In the genomic region with DNA sequence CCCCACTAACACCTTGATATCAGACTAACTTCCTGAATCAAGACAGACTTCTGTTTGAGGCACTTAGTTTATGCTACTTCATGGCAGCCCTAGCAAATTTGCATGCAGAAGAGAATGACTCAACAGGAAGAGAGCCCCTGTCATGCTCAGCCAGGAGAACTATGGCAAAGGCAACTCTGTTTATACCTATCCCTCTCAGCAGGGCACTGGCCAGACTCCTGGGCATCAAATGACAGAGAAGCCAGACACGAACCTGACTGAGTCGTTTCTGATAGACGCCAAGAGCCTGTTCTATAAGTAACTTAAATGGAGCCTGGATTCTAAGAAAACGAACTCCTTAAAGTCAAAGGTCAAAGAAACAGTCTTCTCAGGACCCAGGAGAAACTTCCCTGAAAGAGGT, we compare ENCODE assay signal across 16 cellular contexts. TPM values are rescaled to one million over a fixed set of nuclear protein-coding genes. Genes with fewer than 3 reads are reported as not detected.
DNase-seq lines count a peak whose midpoint lies in the region; ATAC-seq, FAIRE-seq and TF ChIP-seq lines count a peak whose summit lies in the region.
"Had no signal": no experiment of that assay in that cellular context is flagged by ENCODE, and none has a peak within 500 bp of the region (broad histone marks: within the 10 kb centered on the region; RNA-seq: fewer than 3 reads in every experiment).

No MANE protein-coding gene starts in this region.

- intact Hi-C loops in activated CD8-positive, alpha-beta T cell treated with anti-CD3 and anti-CD28 coated beads for 36 hours (cut with micrococcal nuclease), result no loop called here
- intact Hi-C loops in endothelial cell of umbilical vein (cut with micrococcal nuclease) (no loop called here), testis (cut with DNase I; ENCODE audit: low total_unique reads) (no loop called here)
- intact Hi-C loops in CD4-positive, alpha-beta memory T cell (cut with micrococcal nuclease), result no loop called here

- no peaks in the 10 kb centered on the region for H3K4me1 ChIP-seq in endothelial cell of umbilical vein (ENCODE audit: control insufficient read depth, extremely low read depth, insufficient read depth, low read length)
- no peaks in the 10 kb centered on the region for H3K4me1 ChIP-seq in suprapubic skin
- no peaks in the 10 kb centered on the region for H3K4me1 ChIP-seq in CD4-positive, alpha-beta memory T cell (ENCODE audit: insufficient read depth, low read length)
- H3K4me1 ChIP-seq in testis, result no peaks in the 10 kb centered on the region
- H3K4me1 ChIP-seq: gastroesophageal sphincter, upper lobe of right lung had no signal

- H3K27me3 ChIP-seq in endothelial cell of umbilical vein (ENCODE audit: control insufficient read depth in 2 of 2, insufficient read depth in 2 of 2, low read length in 2 of 2) (peaks cover 0 to 14% of the 10 kb centered on the region in 2 experiments), suprapubic skin (peaks cover 3% of the 10 kb centered on the region), testis (no peaks in the 10 kb centered on the region)
- H3K27me3 ChIP-seq in CD4-positive, alpha-beta memory T cell (ENCODE audit: insufficient read depth, low read length), result no peaks in the 10 kb centered on the region
- H3K27me3 ChIP-seq: gastroesophageal sphincter, upper lobe of right lung had no signal

- no peaks in the 10 kb centered on the region for H3K9me3 Mint-ChIP-seq in activated CD8-positive, alpha-beta T cell treated with anti-CD3 and anti-CD28 coated beads for 36 hours
- no peaks in the 10 kb centered on the region for H3K9me3 Mint-ChIP-seq in activated CD8-positive, alpha-beta T cell treated with anti-CD3 and anti-CD28 coated beads, Interleukin-2, amount 10 ng/mL, durations not matched to agents 7 days and 5 days (ENCODE audit: insufficient read depth)
- no peaks in the 10 kb centered on the region for H3K9me3 Mint-ChIP-seq in stimulated activated naive B cell treated with anti-CD40 and anti-IgM and Interleukin-4, amounts not matched to agents 10 μg/mL and 1 μg/mL and 100 μg/mL, for 72 hours
- H3K9me3 Mint-ChIP-seq in CD4-positive, alpha-beta memory T cell, result peaks cover 0 to 3% (median 0%) of the 10 kb centered on the region in 8 donors
- H3K9me3 Mint-ChIP-seq: activated CD4-positive, alpha-beta memory T cell treated with anti-CD3 and anti-CD28 coated beads for 36 hours; dendritic cell treated with granulocyte-macrophage colony-stimulating factor and Interleukin-4, amounts not matched to agents 40 ng/mL and 50 ng/mL, for 4 days had no signal

- peak; percentile 16 for DNase-seq in activated CD8-positive, alpha-beta T cell treated with anti-CD3 and anti-CD28 coated beads for 36 hours
- no peak for DNase-seq in activated CD8-positive, alpha-beta T cell treated with anti-CD3 and anti-CD28 coated beads, Interleukin-2, amount 10 ng/mL, durations not matched to agents 7 days and 5 days
- DNase-seq in NOMO-1 treated with dmso at 0.1 percent for 144 hours (lab: John Stamatoyannopoulos, UW; ENCODE audit: unreplicated experiment), result peak; percentile 15
- no peak for DNase-seq in endothelial cell of umbilical vein (ENCODE audit: low read depth, low spot score)
- no peak for DNase-seq in stimulated activated naive B cell treated with anti-CD40 and anti-IgM and Interleukin-4, amounts not matched to agents 10 μg/mL and 1 μg/mL and 100 μg/mL, for 72 hours
- DNase-seq in suprapubic skin (ENCODE audit: low spot score in 2 of 2), result no peak
- DNase-seq in CD4-positive, alpha-beta memory T cell, result no peak
- no peak for DNase-seq in testis
- DNase-seq: activated CD4-positive, alpha-beta memory T cell treated with anti-CD3 and anti-CD28 coated beads for 36 hours; NCI-H1105 treated with DMSO at 0.1 percent for 48 hours; NCI-H774; upper lobe of right lung had no signal

- no TSS peak for BruUV-seq in endothelial cell of umbilical vein (replicated peaks; lab: Mats Ljungman, UMichigan)

- dilution Hi-C loops in endothelial cell of umbilical vein (cut with MboI; ENCODE audit: extremely low pct_ligation_motif_present, low sequenced_read_pairs), result no loop called here

- no peak overlapping the region for H2AFZ ChIP-seq in endothelial cell of umbilical vein (ENCODE audit: low read depth, low read length)

- no peaks in the 10 kb centered on the region for H4K20me1 ChIP-seq in endothelial cell of umbilical vein (replicated peaks; ENCODE audit: control insufficient read depth, extremely low read depth, insufficient read depth, low read length)

- H3K4me3 ChIP-seq in endothelial cell of umbilical vein (replicated peaks in 1 of 3; ENCODE audit: insufficient read depth in 1 of 3, low read depth in 1 of 3, low read length in 3 of 3) (no peak overlapping the region), suprapubic skin (no peak overlapping the region), testis (no peak overlapping the region)
- no peak overlapping the region for H3K4me3 ChIP-seq in CD4-positive, alpha-beta memory T cell (ENCODE audit: low read length in 2 of 2)
- H3K4me3 ChIP-seq: gastroesophageal sphincter, upper lobe of right lung had no signal

- H3K36me3 ChIP-seq in endothelial cell of umbilical vein (ENCODE audit: control insufficient read depth in 2 of 2, extremely low read depth in 1 of 2, insufficient read depth in 2 of 2, low read length in 2 of 2) (no peaks in the 10 kb centered on the region), suprapubic skin (no peaks in the 10 kb centered on the region), testis (ENCODE audit: low read depth, missing control alignments) (no peaks in the 10 kb centered on the region)
- H3K36me3 ChIP-seq in CD4-positive, alpha-beta memory T cell (ENCODE audit: insufficient read depth, low read length), result no peaks in the 10 kb centered on the region
- H3K36me3 ChIP-seq: gastroesophageal sphincter, upper lobe of right lung had no signal

- POLR2A ChIA-PET in activated CD8-positive, alpha-beta T cell treated with anti-CD3 and anti-CD28 coated beads for 36 hours (lab: Charles Lee), result no interaction called here
- POLR2A ChIA-PET in activated CD8-positive, alpha-beta T cell treated with anti-CD3 and anti-CD28 coated beads, Interleukin-2, amount 10 ng/mL, durations not matched to agents 7 days and 5 days (lab: Charles Lee), result no interaction called here
- POLR2A ChIA-PET in endothelial cell of umbilical vein (lab: Charles Lee), result no interaction called here
- POLR2A ChIA-PET in CD4-positive, alpha-beta memory T cell (lab: Charles Lee; ENCODE audit: partially characterized antibody), result no interaction called here

- TF ChIP-seq POLR2A in endothelial cell of umbilical vein (IDR thresholded peaks at IDR 0.05; ENCODE audit: low read depth, low read length) (no peak), suprapubic skin (IDR thresholded peaks at IDR 0.05) (no peak), testis (IDR thresholded peaks at IDR 0.05) (no peak)

- FAIRE-seq in endothelial cell of umbilical vein (lab: Jason Lieb, UNC), result peak; percentile 61

- peaks cover 8% of the 10 kb centered on the region for H3K4me1 Mint-ChIP-seq in activated CD8-positive, alpha-beta T cell treated with anti-CD3 and anti-CD28 coated beads for 36 hours (ENCODE audit: low read depth)
- H3K4me1 Mint-ChIP-seq in activated CD8-positive, alpha-beta T cell treated with anti-CD3 and anti-CD28 coated beads, Interleukin-2, amount 10 ng/mL, durations not matched to agents 7 days and 5 days (ENCODE audit: low read depth), result peaks cover 6% of the 10 kb centered on the region
- H3K4me1 Mint-ChIP-seq in stimulated activated naive B cell treated with anti-CD40 and anti-IgM and Interleukin-4, amounts not matched to agents 10 μg/mL and 1 μg/mL and 100 μg/mL, for 72 hours, result no peaks in the 10 kb centered on the region
- H3K4me1 Mint-ChIP-seq in CD4-positive, alpha-beta memory T cell, result no peaks in the 10 kb centered on the region

- no peaks in the 10 kb centered on the region for H3K79me2 ChIP-seq in endothelial cell of umbilical vein (ENCODE audit: control insufficient read depth, insufficient read depth, low read length)

- WGBS in suprapubic skin, result 76% methylated on average over 4 of the region's 4 CpGs
- 88 to 89% methylated on average over 4 of the region's 4 CpGs for WGBS in testis, 2 donors

- H3K9ac ChIP-seq in endothelial cell of umbilical vein (replicated peaks; ENCODE audit: extremely low read depth, insufficient read depth, low read length), result no peak overlapping the region

- no peak overlapping the region for H3K4me3 Mint-ChIP-seq in activated CD8-positive, alpha-beta T cell treated with anti-CD3 and anti-CD28 coated beads for 36 hours
- no peak overlapping the region for H3K4me3 Mint-ChIP-seq in activated CD8-positive, alpha-beta T cell treated with anti-CD3 and anti-CD28 coated beads, Interleukin-2, amount 10 ng/mL, durations not matched to agents 7 days and 5 days
- H3K4me3 Mint-ChIP-seq in stimulated activated naive B cell treated with anti-CD40 and anti-IgM and Interleukin-4, amounts not matched to agents 10 μg/mL and 1 μg/mL and 100 μg/mL, for 72 hours, result no peak overlapping the region
- H3K4me3 Mint-ChIP-seq in CD4-positive, alpha-beta memory T cell, result no peak overlapping the region
- H3K4me3 Mint-ChIP-seq: activated CD4-positive, alpha-beta memory T cell treated with anti-CD3 and anti-CD28 coated beads for 36 hours; activated naive CD8-positive, alpha-beta T cell; dendritic cell treated with granulocyte-macrophage colony-stimulating factor and Interleukin-4, amounts not matched to agents 40 ng/mL and 50 ng/mL, for 4 days had no signal

- no peak overlapping the region for H3K4me2 ChIP-seq in endothelial cell of umbilical vein (ENCODE audit: insufficient read depth, low read length)

- no peak for TF ChIP-seq CTCF in activated CD8-positive, alpha-beta T cell treated with anti-CD3 and anti-CD28 coated beads for 36 hours (IDR thresholded peaks at IDR 0.05)
- TF ChIP-seq CTCF in endothelial cell of umbilical vein (IDR thresholded peaks at IDR 0.05; ENCODE audit: extremely low read depth in 1 of 2, insufficient read depth in 1 of 2, low read depth in 1 of 2, low read length in 2 of 2), result no peak
- no peak for TF ChIP-seq CTCF in suprapubic skin (IDR thresholded peaks at IDR 0.05)
- no peak for TF ChIP-seq CTCF in testis (IDR thresholded peaks at IDR 0.05)

- peak; percentile 80 for ATAC-seq in activated CD8-positive, alpha-beta T cell treated with anti-CD3 and anti-CD28 coated beads for 36 hours
- no peak for ATAC-seq in activated CD8-positive, alpha-beta T cell treated with anti-CD3 and anti-CD28 coated beads, Interleukin-2, amount 10 ng/mL, durations not matched to agents 7 days and 5 days
- peak; percentile 51 to 57 for ATAC-seq in stimulated activated naive B cell treated with anti-CD40 and anti-IgM and Interleukin-4, amounts not matched to agents 10 μg/mL and 1 μg/mL and 100 μg/mL, for 72 hours (replicated peaks)
- ATAC-seq: gastroesophageal sphincter, upper lobe of right lung had no signal

- H3K27me3 Mint-ChIP-seq in activated CD8-positive, alpha-beta T cell treated with anti-CD3 and anti-CD28 coated beads for 36 hours, result no peaks in the 10 kb centered on the region
- peaks cover 7% of the 10 kb centered on the region for H3K27me3 Mint-ChIP-seq in activated CD8-positive, alpha-beta T cell treated with anti-CD3 and anti-CD28 coated beads, Interleukin-2, amount 10 ng/mL, durations not matched to agents 7 days and 5 days (ENCODE audit: low read depth)
- H3K27me3 Mint-ChIP-seq in stimulated activated naive B cell treated with anti-CD40 and anti-IgM and Interleukin-4, amounts not matched to agents 10 μg/mL and 1 μg/mL and 100 μg/mL, for 72 hours, result peaks cover 10 to 12% of the 10 kb centered on the region in 2 donors
- peaks cover 3 to 10% of the 10 kb centered on the region in 2 donors for H3K27me3 Mint-ChIP-seq in CD4-positive, alpha-beta memory T cell
- H3K27me3 Mint-ChIP-seq: dendritic cell treated with granulocyte-macrophage colony-stimulating factor and Interleukin-4, amounts not matched to agents 40 ng/mL and 50 ng/mL, for 4 days had no signal

- no peaks in the 10 kb centered on the region for H3K9me1 ChIP-seq in endothelial cell of umbilical vein (replicated peaks; ENCODE audit: control insufficient read depth, extremely low read depth, insufficient read depth, low read length)

- CTCF ChIA-PET in activated CD8-positive, alpha-beta T cell treated with anti-CD3 and anti-CD28 coated beads for 36 hours (lab: Charles Lee), result no interaction called here
- CTCF ChIA-PET in activated CD8-positive, alpha-beta T cell treated with anti-CD3 and anti-CD28 coated beads, Interleukin-2, amount 10 ng/mL, durations not matched to agents 7 days and 5 days (lab: Charles Lee), result no interaction called here
- CTCF ChIA-PET in endothelial cell of umbilical vein (lab: Charles Lee), result no interaction called here
- CTCF ChIA-PET in CD4-positive, alpha-beta memory T cell (lab: Charles Lee; ENCODE audit: partially characterized antibody), result no interaction called here

- no peak for TF ChIP-seq EP300 in suprapubic skin (IDR thresholded peaks at IDR 0.05)

- H3K9me3 ChIP-seq in endothelial cell of umbilical vein (replicated peaks; ENCODE audit: control insufficient read depth, insufficient read depth, low read length) (no peaks in the 10 kb centered on the region), suprapubic skin (no peaks in the 10 kb centered on the region), testis (no peaks in the 10 kb centered on the region)
- H3K9me3 ChIP-seq in CD4-positive, alpha-beta memory T cell (ENCODE audit: control insufficient read depth in 1 of 2, low read length in 2 of 2), result no peaks in the 10 kb centered on the region
- H3K9me3 ChIP-seq: gastroesophageal sphincter, upper lobe of right lung had no signal

- H3K36me3 Mint-ChIP-seq in activated CD8-positive, alpha-beta T cell treated with anti-CD3 and anti-CD28 coated beads for 36 hours (ENCODE audit: low read depth), result no peaks in the 10 kb centered on the region
- H3K36me3 Mint-ChIP-seq in activated CD8-positive, alpha-beta T cell treated with anti-CD3 and anti-CD28 coated beads, Interleukin-2, amount 10 ng/mL, durations not matched to agents 7 days and 5 days (ENCODE audit: low read depth), result no peaks in the 10 kb centered on the region
- no peaks in the 10 kb centered on the region for H3K36me3 Mint-ChIP-seq in stimulated activated naive B cell treated with anti-CD40 and anti-IgM and Interleukin-4, amounts not matched to agents 10 μg/mL and 1 μg/mL and 100 μg/mL, for 72 hours
- H3K36me3 Mint-ChIP-seq in CD4-positive, alpha-beta memory T cell, result no peaks in the 10 kb centered on the region
- H3K36me3 Mint-ChIP-seq: activated CD4-positive, alpha-beta memory T cell treated with anti-CD3 and anti-CD28 coated beads for 36 hours; activated naive CD8-positive, alpha-beta T cell had no signal

- no peak overlapping the region for H3K27ac Mint-ChIP-seq in activated CD8-positive, alpha-beta T cell treated with anti-CD3 and anti-CD28 coated beads for 36 hours
- no peak overlapping the region for H3K27ac Mint-ChIP-seq in activated CD8-positive, alpha-beta T cell treated with anti-CD3 and anti-CD28 coated beads, Interleukin-2, amount 10 ng/mL, durations not matched to agents 7 days and 5 days
- H3K27ac Mint-ChIP-seq in stimulated activated naive B cell treated with anti-CD40 and anti-IgM and Interleukin-4, amounts not matched to agents 10 μg/mL and 1 μg/mL and 100 μg/mL, for 72 hours, result no peak overlapping the region
- H3K27ac Mint-ChIP-seq in CD4-positive, alpha-beta memory T cell, result no peak overlapping the region
- H3K27ac Mint-ChIP-seq: activated CD4-positive, alpha-beta memory T cell treated with anti-CD3 and anti-CD28 coated beads for 36 hours; activated naive CD8-positive, alpha-beta T cell; dendritic cell treated with granulocyte-macrophage colony-stimulating factor and Interleukin-4, amounts not matched to agents 40 ng/mL and 50 ng/mL, for 4 days had no signal

- no peak overlapping the region for H3K27ac ChIP-seq in endothelial cell of umbilical vein (ENCODE audit: insufficient read depth, low read depth, low read length)
- no peak overlapping the region for H3K27ac ChIP-seq in suprapubic skin
- no peak overlapping the region for H3K27ac ChIP-seq in CD4-positive, alpha-beta memory T cell (ENCODE audit: low read depth, low read length)
- H3K27ac ChIP-seq in testis, result no peak overlapping the region
- H3K27ac ChIP-seq: gastroesophageal sphincter, upper lobe of right lung had no signal

RNA-seq across cellular contexts. Expression of a gene that starts 50.9 kb away (rescaled TPM):
- total RNA-seq in activated CD8-positive, alpha-beta T cell treated with anti-CD3 and anti-CD28 coated beads for 36 hours, result under 1 TPM; 0.07 TPM
- total RNA-seq in activated CD8-positive, alpha-beta T cell treated with anti-CD3 and anti-CD28 coated beads, Interleukin-2, amount 10 ng/mL, durations not matched to agents 7 days and 5 days, result under 1 TPM in 1 of 2 experiments, not detected in 1; 0.05 TPM
- 2.5 and 5.4 TPM in 2 replicates for total RNA-seq in endothelial cell of umbilical vein
- 0.39 and 0.57 TPM in 2 replicates for polyA plus RNA-seq in endothelial cell of umbilical vein
- polyA plus RNA-seq in endothelial cell of umbilical vein (2011; cell fraction: cytosol; rRNA removed), result 0.37 and 0.45 TPM in 2 replicates
- 0.73 and 0.76 TPM in 2 replicates for polyA plus RNA-seq in endothelial cell of umbilical vein (2011; cell fraction: nucleus; rRNA removed)
- polyA plus RNA-seq in endothelial cell of umbilical vein (2012), result 0.18 and 0.37 TPM in 2 replicates
- 0.39 and 0.49 TPM in 2 replicates for polyA minus RNA-seq in endothelial cell of umbilical vein
- 3.7 TPM for polyA minus RNA-seq in endothelial cell of umbilical vein (2011; cell fraction: cytosol; rRNA and poly(A)+ RNA removed)
- polyA minus RNA-seq in endothelial cell of umbilical vein (2011; cell fraction: nucleus; rRNA and poly(A)+ RNA removed), result 0.24 and 0.29 TPM in 2 replicates
- 10 to 100 TPM in 3 of 4 donors, 1 to 10 TPM in 1; 7.2 to 45.7 (median 14.7) TPM for total RNA-seq in suprapubic skin
- total RNA-seq in CD4-positive, alpha-beta memory T cell, result not detected
- polyA plus RNA-seq in CD4-positive, alpha-beta memory T cell, result not detected
- 10 to 100 TPM; 24.4 to 44.4 TPM for total RNA-seq in testis
- polyA plus RNA-seq in testis (ENCODE audit: insufficient read depth, low read depth, low replicate concordance), result 14.8 TPM
- total RNA-seq: T-helper 1 cell treated with Interleukin-12 subunit alpha and Interleukin-12 subunit beta and Interleukin-4 antibody, amounts not matched to agents 30 ng/mL and 1 ng/mL, for 36 hours had no signal

Comparison
In these comparisons a context has a peak if more than half of its experiments do, and no peak if none do; other contexts are left out.
1. DNase-seq: peak in activated CD8-positive, alpha-beta T cell treated with anti-CD3 and anti-CD28 coated beads for 36 hours (single experiment) and NOMO-1 treated with dmso at 0.1 percent for 144 hours (single experiment); none in activated CD8-positive, alpha-beta T cell treated with anti-CD3 and anti-CD28 coated beads, Interleukin-2, amount 10 ng/mL, durations not matched to agents 7 days and 5 days (single experiment), endothelial cell of umbilical vein (single experiment), stimulated activated naive B cell treated with anti-CD40 and anti-IgM and Interleukin-4, amounts not matched to agents 10 μg/mL and 1 μg/mL and 100 μg/mL, for 72 hours (single experiment), suprapubic skin (0 of 2), CD4-positive, alpha-beta memory T cell (0 of 5) and testis (single experiment).